ENCODE assay signal across 6 cellular contexts in the genomic region with DNA sequence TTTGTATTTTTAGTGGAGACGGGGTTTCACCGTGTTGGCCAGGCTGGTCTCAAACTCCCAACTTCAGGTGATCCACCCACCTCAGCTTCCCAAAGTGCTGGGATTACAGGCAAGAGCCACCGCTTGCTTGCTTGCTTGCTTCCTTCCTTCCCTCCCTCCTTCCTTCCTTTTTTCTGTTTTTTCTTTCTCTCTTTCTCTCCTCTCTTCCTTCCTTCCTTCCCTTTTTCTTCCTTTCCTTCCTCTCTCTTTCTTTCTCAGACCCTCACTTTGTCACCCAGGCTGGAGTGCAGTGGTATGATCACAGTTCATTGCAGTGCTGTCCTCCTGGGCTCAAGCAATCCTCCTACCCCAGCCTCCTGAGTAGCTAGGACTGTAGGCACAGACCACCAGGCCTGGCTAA. TPM values are rescaled to one million over a fixed set of nuclear protein-coding genes. Genes with fewer than 3 reads are reported as not detected.
"Had no signal": no experiment of that assay in that cellular context is flagged by ENCODE, and none has a peak within 500 bp of the region (broad histone marks: within the 10 kb centered on the region; RNA-seq: fewer than 3 reads in every experiment).

No MANE protein-coding gene starts in this region.

RNA-seq across cellular contexts. Expression of gene EPO, which starts 19.2 kb away (rescaled TPM):
- total RNA-seq: M059J, PC-3, Peyer's patch, Right ventricle myocardium superior, SJSA1 had no signal
- polyA plus RNA-seq: SK-N-SH had no signal

RNA-seq across cellular contexts. Expression of gene ZAN, which starts 32.3 kb away (rescaled TPM):
- total RNA-seq: M059J, PC-3, Peyer's patch, Right ventricle myocardium superior, SJSA1 had no signal
- polyA plus RNA-seq: SK-N-SH had no signal
